Comparison of ENCODE assay signal across 8 cellular contexts in genomic region chr4:40055379-40055872, GRCh38. TPM values are rescaled to one million over a fixed set of nuclear protein-coding genes. Genes with fewer than 3 reads are reported as not detected.
DNase-seq lines count a peak whose midpoint lies in the region; ATAC-seq and TF ChIP-seq lines count a peak whose summit lies in the region.

No MANE protein-coding gene starts in this region.

- TF ChIP-seq CTCF in DOHH2 (IDR thresholded peaks at IDR 0.05; ENCODE audit: low read depth, low read length, poor library complexity, severe bottlenecking): no peak
- no peak for TF ChIP-seq CTCF in glutamatergic neuron (IDR thresholded peaks at IDR 0.05; ENCODE audit: partially characterized antibody, unreplicated experiment)

- H3K4me2 ChIP-seq in DOHH2 (ENCODE audit: low read length): peak overlapping the region; percentile 80

- CTCF ChIA-PET in activated CD8-positive, alpha-beta T cell treated with anti-CD3 and anti-CD28 coated beads, Interleukin-2, amount 10 ng/mL, durations not matched to agents 7 days and 5 days (lab: Charles Lee): interaction anchor here (0.6 to 3.4 kb wide), 24 partner anchors 36 to 786 kb away, joined by 3 to 26 read pairs (median 5); no protein-coding TSS in a partner anchor

- peaks cover 11% of the 10 kb centered on the region for H3F3A ChIP-seq in DOHH2 (ENCODE audit: control insufficient read depth, insufficient read depth)

- H3K4me1 Mint-ChIP-seq in activated CD8-positive, alpha-beta T cell treated with anti-CD3 and anti-CD28 coated beads, Interleukin-2, amount 10 ng/mL, durations not matched to agents 7 days and 5 days (ENCODE audit: low read depth): peaks cover 37% of the 10 kb centered on the region
- H3K4me1 Mint-ChIP-seq in glutamatergic neuron (ENCODE audit: low read depth, unreplicated experiment): peaks cover 9% of the 10 kb centered on the region

- peak overlapping the region; percentile 93 for H3K4me3 Mint-ChIP-seq in activated CD8-positive, alpha-beta T cell treated with anti-CD3 and anti-CD28 coated beads, Interleukin-2, amount 10 ng/mL, durations not matched to agents 7 days and 5 days
- peak overlapping the region; percentile 92 for H3K4me3 Mint-ChIP-seq in glutamatergic neuron (ENCODE audit: unreplicated experiment)

- H3K27me3 ChIP-seq in DOHH2 (ENCODE audit: control insufficient read depth, low read length): 0 out of 2 replicates have a peak, but pooled peaks cover 6% of the 10 kb centered on the region

- H3K79me2 ChIP-seq in DOHH2 (ENCODE audit: control insufficient read depth, low read length): peaks cover 31% of the 10 kb centered on the region

- H4K20me1 ChIP-seq in DOHH2 (ENCODE audit: control insufficient read depth, insufficient read depth, low read depth, low read length): 0 out of 2 replicates have a peak, but pooled peaks cover 3% of the 10 kb centered on the region

- H3K27ac Mint-ChIP-seq in activated CD8-positive, alpha-beta T cell treated with anti-CD3 and anti-CD28 coated beads, Interleukin-2, amount 10 ng/mL, durations not matched to agents 7 days and 5 days: peak overlapping the region; percentile 93
- peak overlapping the region; percentile 94 for H3K27ac Mint-ChIP-seq in glutamatergic neuron (ENCODE audit: unreplicated experiment)

- H3K4me1 ChIP-seq in DOHH2 (ENCODE audit: control insufficient read depth, low read length): peaks cover 35% of the 10 kb centered on the region

- H3K9me2 ChIP-seq in DOHH2 (replicated peaks; ENCODE audit: control insufficient read depth, low read length): no peaks in the 10 kb centered on the region

- DNase-seq in Jurkat, Clone E6-1 (ENCODE audit: low read depth, low spot score): peak; percentile 54
- peak; percentile 87 for DNase-seq in activated CD8-positive, alpha-beta T cell treated with anti-CD3 and anti-CD28 coated beads, Interleukin-2, amount 10 ng/mL, durations not matched to agents 7 days and 5 days
- no peak for DNase-seq in glutamatergic neuron
- peak; percentile 30 for DNase-seq in stimulated activated CD4-positive, alpha-beta T cell treated with anti-CD3 and anti-CD28 coated beads, Interleukin-1b, Interleukin-23, amount 100 ng/mL, for 48 hours
- DNase-seq in left colon: no peak
- no peak for DNase-seq in epidermal melanocyte (ENCODE audit: insufficient read length, low spot score)

- no peaks in the 10 kb centered on the region for H3K9me3 ChIP-seq in DOHH2 (ENCODE audit: control insufficient read depth, insufficient read depth, low read length)

- H3K36me3 Mint-ChIP-seq in activated CD8-positive, alpha-beta T cell treated with anti-CD3 and anti-CD28 coated beads, Interleukin-2, amount 10 ng/mL, durations not matched to agents 7 days and 5 days (ENCODE audit: low read depth): peaks cover 19% of the 10 kb centered on the region
- peaks cover 5% of the 10 kb centered on the region for H3K36me3 Mint-ChIP-seq in glutamatergic neuron (ENCODE audit: unreplicated experiment)

- POLR2A ChIA-PET in activated CD8-positive, alpha-beta T cell treated with anti-CD3 and anti-CD28 coated beads, Interleukin-2, amount 10 ng/mL, durations not matched to agents 7 days and 5 days (lab: Charles Lee): interaction anchor here (0.7 to 5.3 kb wide), 31 partner anchors 8 to 676 kb away, joined by 3 to 52 read pairs (median 4); partner anchors contain the start of gene RHOH

- peaks cover 10% of the 10 kb centered on the region for H3K27me3 Mint-ChIP-seq in activated CD8-positive, alpha-beta T cell treated with anti-CD3 and anti-CD28 coated beads, Interleukin-2, amount 10 ng/mL, durations not matched to agents 7 days and 5 days (ENCODE audit: low read depth)
- H3K27me3 Mint-ChIP-seq in glutamatergic neuron (ENCODE audit: unreplicated experiment): peaks cover 9% of the 10 kb centered on the region

- no peaks in the 10 kb centered on the region for H3K9me3 Mint-ChIP-seq in activated CD8-positive, alpha-beta T cell treated with anti-CD3 and anti-CD28 coated beads, Interleukin-2, amount 10 ng/mL, durations not matched to agents 7 days and 5 days (ENCODE audit: insufficient read depth)
- H3K9me3 Mint-ChIP-seq in glutamatergic neuron (ENCODE audit: unreplicated experiment): peaks cover 12% of the 10 kb centered on the region

- H3K27ac ChIP-seq in DOHH2 (ENCODE audit: low read depth, low read length): peak overlapping the region; percentile 59

- H3K4me3 ChIP-seq in DOHH2 (ENCODE audit: low read length): peak overlapping the region; percentile 86
- H3K4me3 ChIP-seq in Jurkat, Clone E6-1 (ENCODE audit: low read length): peak overlapping the region; percentile 87

- no peaks in the 10 kb centered on the region for H3K36me3 ChIP-seq in DOHH2 (ENCODE audit: control insufficient read depth, low read length)

- intact Hi-C loops in left colon (cut with DNase I, micrococcal nuclease): loop anchor here in 1 of 2 donors (5.0 kb wide), 1 partner anchor 262 kb away; no protein-coding TSS in a partner anchor

- peak; percentile 39 for ATAC-seq in activated CD8-positive, alpha-beta T cell treated with anti-CD3 and anti-CD28 coated beads, Interleukin-2, amount 10 ng/mL, durations not matched to agents 7 days and 5 days
- no peak for ATAC-seq in left colon
- no peak for ATAC-seq in GM21786 (IDR thresholded peaks at IDR 0.05; ENCODE audit: unreplicated experiment)

RNA-seq across cellular contexts. Expression of gene N4BP2, which starts 1.2 kb away (rescaled TPM):
- polyA plus RNA-seq in Jurkat, Clone E6-1 (2012; ENCODE audit: insufficient read depth, insufficient read length): 9.2 TPM
- 10 to 100 TPM; 25.1 to 29.0 TPM for total RNA-seq in activated CD8-positive, alpha-beta T cell treated with anti-CD3 and anti-CD28 coated beads, Interleukin-2, amount 10 ng/mL, durations not matched to agents 7 days and 5 days
- total RNA-seq in glutamatergic neuron (ENCODE audit: unreplicated experiment) (9.7 TPM), left colon (1 to 10 TPM; 8.5 to 9.3 TPM)

Comparison
In these comparisons a context has a peak if more than half of its experiments do, and no peak if none do; other contexts are left out.
1. DNase-seq: peak in Jurkat, Clone E6-1 (single experiment), activated CD8-positive, alpha-beta T cell treated with anti-CD3 and anti-CD28 coated beads, Interleukin-2, amount 10 ng/mL, durations not matched to agents 7 days and 5 days (single experiment) and stimulated activated CD4-positive, alpha-beta T cell treated with anti-CD3 and anti-CD28 coated beads, Interleukin-1b, Interleukin-23, amount 100 ng/mL, for 48 hours (single experiment); none in glutamatergic neuron (single experiment), left colon (0 of 2) and epidermal melanocyte (single experiment).